Comparison of ENCODE assay signal across 24 cellular contexts in the genomic region with DNA sequence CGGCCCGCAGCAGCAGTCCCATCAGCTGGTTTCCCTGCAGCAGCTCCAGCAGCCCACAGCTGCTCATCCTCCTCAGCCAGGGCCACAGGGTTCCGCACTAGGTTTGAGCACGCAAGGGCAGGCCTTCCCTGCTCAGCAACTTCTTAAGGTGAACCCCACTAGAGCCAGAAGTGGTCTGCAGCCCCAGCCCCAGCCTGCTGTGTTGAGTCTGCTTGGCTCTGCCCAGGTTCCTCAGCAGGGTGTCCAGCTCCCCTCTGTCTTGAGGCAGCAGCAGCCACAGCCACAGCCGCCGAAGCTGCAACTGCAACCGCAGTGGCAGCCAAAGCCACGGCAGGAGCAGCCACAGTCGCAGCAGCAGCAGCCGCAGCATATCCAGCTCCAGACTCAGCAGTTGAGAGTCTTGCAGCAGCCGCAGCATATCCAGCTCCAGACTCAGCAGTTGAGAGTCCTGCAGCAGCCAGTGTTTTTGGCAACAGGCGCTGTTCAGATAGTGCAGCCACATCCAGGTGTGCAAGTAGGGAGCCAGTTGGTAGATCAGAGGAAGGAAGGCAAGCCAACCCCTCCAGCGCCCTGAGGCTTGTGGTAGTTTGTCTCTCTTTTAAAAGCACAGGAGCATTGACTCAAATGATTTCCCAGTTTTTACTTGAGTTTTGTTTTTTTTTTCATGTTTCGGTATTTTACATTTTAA. TPM values are rescaled to one million over a fixed set of nuclear protein-coding genes. Genes with fewer than 3 reads are reported as not detected.
DNase-seq lines count a peak whose midpoint lies in the region; ATAC-seq and TF ChIP-seq lines count a peak whose summit lies in the region.
"Had no signal": no experiment of that assay in that cellular context is flagged by ENCODE, and none has a peak within 500 bp of the region (broad histone marks: within the 10 kb centered on the region; RNA-seq: fewer than 3 reads in every experiment).

No MANE protein-coding gene starts in this region.

- H4K20me1 ChIP-seq in neural progenitor cell (ENCODE audit: low read depth): no peaks in the 10 kb centered on the region
- H4K20me1 ChIP-seq in PC-9 (ENCODE audit: insufficient read depth): no peaks in the 10 kb centered on the region

- peaks cover 11% of the 10 kb centered on the region for H3K4me1 Mint-ChIP-seq in neural progenitor cell

- peaks cover 5% of the 10 kb centered on the region for H3K27me3 ChIP-seq in neural progenitor cell
- no peaks in the 10 kb centered on the region for H3K27me3 ChIP-seq in PC-9 (ENCODE audit: insufficient read depth, low read depth)
- H3K27me3 ChIP-seq: SJCRH30 had no signal

- H3K9me3 ChIP-seq in neural progenitor cell (ENCODE audit: low read depth) (no peaks in the 10 kb centered on the region), PC-9 (ENCODE audit: insufficient read depth, low read depth) (no peaks in the 10 kb centered on the region)
- H3K9me3 ChIP-seq: SJCRH30 had no signal

- H3K4me2 ChIP-seq in neural progenitor cell (no peak overlapping the region), PC-9 (no peak overlapping the region)

- H3K36me3 ChIP-seq in neural progenitor cell (no peaks in the 10 kb centered on the region), PC-9 (ENCODE audit: low read depth) (no peaks in the 10 kb centered on the region)
- H3K36me3 ChIP-seq: SJCRH30 had no signal

- DNase-seq in left ventricle myocardium superior: no peak
- no peak for DNase-seq in Right ventricle myocardium superior
- peak; percentile 64 for DNase-seq in Jurkat, Clone E6-1 (ENCODE audit: low read depth, low spot score)
- no peak for DNase-seq in neural progenitor cell (ENCODE audit: low spot score)
- no peak for DNase-seq in PC-9
- DNase-seq: C1 segment of cervical spinal cord; CD4-positive, alpha-beta memory T cell; COR-L47; DMS53; KBM-7; MM.1S; NCI-H2029; NCI-H446; NCI-H524 treated with DMSO at 0.1 percent for 48 hours; NCI-H774; SJCRH30 had no signal

- POLR2A ChIA-PET in PC-9 (lab: Charles Lee; ENCODE audit: unreplicated experiment): no interaction called here

- peaks cover 2% of the 10 kb centered on the region for H3K27me3 Mint-ChIP-seq in neural progenitor cell (ENCODE audit: insufficient read depth, low read depth)
- H3K27me3 Mint-ChIP-seq: CD4-positive, alpha-beta memory T cell had no signal

- H3F3A ChIP-seq in neural progenitor cell (ENCODE audit: low read depth) (no peaks in the 10 kb centered on the region), PC-9 (ENCODE audit: insufficient read depth, low read depth) (no peaks in the 10 kb centered on the region)

- ATAC-seq in left ventricle myocardium superior: peak; percentile 38
- no peak for ATAC-seq in Right ventricle myocardium superior (ENCODE audit: poor library complexity)
- ATAC-seq in HG03135 (IDR thresholded peaks at IDR 0.05; ENCODE audit: unreplicated experiment): no peak
- ATAC-seq in GM21360 (IDR thresholded peaks at IDR 0.05; ENCODE audit: unreplicated experiment): no peak
- ATAC-seq: HCT116, SK-N-SH treated with all-trans-retinoic acid at 6 μM for 48 hours had no signal

- intact Hi-C loops in left ventricle myocardium superior (cut with micrococcal nuclease) (no loop called here), Right ventricle myocardium superior (cut with DNase I) (loop anchor here (10.0 kb wide), 1 partner anchor 110 kb away; no protein-coding TSS in a partner anchor), PC-9 (cut with micrococcal nuclease; ENCODE audit: unreplicated experiment) (no loop called here)

- no peaks in the 10 kb centered on the region for H3K9me2 ChIP-seq in PC-9 (ENCODE audit: insufficient read depth)

- no peak overlapping the region for H3K27ac ChIP-seq in neural progenitor cell
- no peak overlapping the region for H3K27ac ChIP-seq in PC-9
- H3K27ac ChIP-seq: SJCRH30 had no signal

- H3K4me3 Mint-ChIP-seq in neural progenitor cell: no peak overlapping the region
- H3K4me3 Mint-ChIP-seq: CD4-positive, alpha-beta memory T cell had no signal

- H3K27ac Mint-ChIP-seq in neural progenitor cell: no peak overlapping the region

- H2AFZ ChIP-seq in neural progenitor cell (replicated peaks) (peak overlapping the region; percentile 3), PC-9 (no peak overlapping the region)

- no peaks in the 10 kb centered on the region for H3K36me3 Mint-ChIP-seq in neural progenitor cell
- H3K36me3 Mint-ChIP-seq: CD4-positive, alpha-beta memory T cell had no signal

- H3K4me1 ChIP-seq in neural progenitor cell (no peaks in the 10 kb centered on the region), PC-9 (replicated peaks; ENCODE audit: insufficient read depth) (no peaks in the 10 kb centered on the region)
- H3K4me1 ChIP-seq: SJCRH30 had no signal

- no peak overlapping the region for H3K4me3 ChIP-seq in Jurkat, Clone E6-1 (ENCODE audit: low read length)
- H3K4me3 ChIP-seq in neural progenitor cell (no peak overlapping the region), PC-9 (no peak overlapping the region)
- H3K4me3 ChIP-seq: SJCRH30 had no signal

- CTCF ChIA-PET in PC-9 (lab: Charles Lee): no interaction called here

- TF ChIP-seq CTCF in neural progenitor cell (IDR thresholded peaks at IDR 0.05) (no peak), PC-9 (conservative IDR thresholded peaks at IDR 0.05) (no peak)

- H3K79me2 ChIP-seq in neural progenitor cell (ENCODE audit: low read depth) (no peaks in the 10 kb centered on the region), PC-9 (ENCODE audit: low read depth) (no peaks in the 10 kb centered on the region)

- BruUV-seq in PC-9 (replicated peaks; lab: Mats Ljungman, UMichigan): no TSS peak

- no peak overlapping the region for H3K9ac ChIP-seq in neural progenitor cell

- H3K9me3 Mint-ChIP-seq in neural progenitor cell: no peaks in the 10 kb centered on the region
- H3K9me3 Mint-ChIP-seq: CD4-positive, alpha-beta memory T cell had no signal

RNA-seq across cellular contexts. Expression of gene SUPT20HL1, which starts 4.6 kb away (rescaled TPM):
- not detected for total RNA-seq in left ventricle myocardium superior
- not detected for total RNA-seq in Right ventricle myocardium superior
- polyA plus RNA-seq in Jurkat, Clone E6-1 (2012; ENCODE audit: insufficient read depth, insufficient read length): not detected
- total RNA-seq in neural progenitor cell (ENCODE audit: low replicate concordance): not detected in 2 replicates
- total RNA-seq in PC-9 (2021): not detected in 2 replicates
- total RNA-seq: A673; CD4-positive, alpha-beta memory T cell; H4; HT1080; LHCN-M2 had no signal
- polyA plus RNA-seq: CD4-positive, alpha-beta memory T cell had no signal

RNA-seq across cellular contexts. Expression of gene SUPT20HL2, which starts 51.1 kb away (rescaled TPM):
- total RNA-seq in left ventricle myocardium superior (not detected), Right ventricle myocardium superior (not detected), neural progenitor cell (ENCODE audit: low replicate concordance) (not detected in 2 replicates), PC-9 (2021) (not detected in 2 replicates)
- not detected for polyA plus RNA-seq in Jurkat, Clone E6-1 (2012; ENCODE audit: insufficient read depth, insufficient read length)
- total RNA-seq: A673; CD4-positive, alpha-beta memory T cell; H4; HT1080; LHCN-M2 had no signal
- polyA plus RNA-seq: CD4-positive, alpha-beta memory T cell had no signal
